ENCODE assay signal across 24 cellular contexts in the genomic region with DNA sequence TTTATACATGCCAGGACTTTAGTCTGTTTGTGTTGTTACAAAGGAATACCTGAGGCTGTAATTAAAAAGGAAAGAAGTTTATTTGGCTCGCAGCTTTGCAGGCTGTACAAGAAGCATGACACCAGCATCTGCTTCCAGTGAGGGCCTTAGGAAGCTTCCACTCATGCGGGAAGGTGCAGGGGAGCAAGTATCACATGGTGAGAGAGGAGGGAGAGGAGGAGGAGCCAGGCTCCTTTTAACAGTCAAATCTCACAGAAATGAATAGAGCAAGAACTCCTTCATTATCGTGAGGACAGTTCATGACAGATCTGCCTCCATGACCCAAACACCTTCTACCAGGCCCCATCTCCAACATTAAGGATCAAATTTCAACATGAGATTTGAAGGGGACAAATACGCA. TPM values are rescaled to one million over a fixed set of nuclear protein-coding genes. Genes with fewer than 3 reads are reported as not detected.
"Had no signal": no experiment of that assay in that cellular context is flagged by ENCODE, and none has a peak within 500 bp of the region (broad histone marks: within the 10 kb centered on the region; RNA-seq: fewer than 3 reads in every experiment).

No MANE protein-coding gene starts in this region.

- H3K27me3 Mint-ChIP-seq: IgD-negative memory B cell had no signal

- H3K4me3 Mint-ChIP-seq: IgD-negative memory B cell had no signal

- H3K27ac ChIP-seq: HL-60, KMS-11, RWPE1 had no signal

- H3K27ac Mint-ChIP-seq: IgD-negative memory B cell had no signal

- H3K4me3 ChIP-seq: K562 had no signal

- DNase-seq: Kasumi-1, MM.1S, NCI-H1092 treated with DMSO at 0.1 percent for 48 hours, NCI-H1436 treated with DMSO at 0.1 percent for 48 hours, NCI-H1694, NCI-H187 treated with DMSO at 0.1 percent for 48 hours, NCI-H2029 treated with DMSO at 0.1 percent for 48 hours, NCI-H2171 treated with DMSO at 0.1 percent for 48 hours, NCI-H345, NCI-H446 treated with DMSO at 0.1 percent for 48 hours, NCI-H510A treated with DMSO at 0.1 percent for 48 hours, NCI-H526 treated with DMSO at 0.1 percent for 48 hours, NCI-H774, SHP77 had no signal

- H3K4me2 ChIP-seq: KMS-11 had no signal

- H3K9ac ChIP-seq: KMS-11 had no signal

- ATAC-seq: K562, Panc1, SK-N-SH treated with all-trans-retinoic acid at 6 μM for 48 hours had no signal

- FAIRE-seq: HTR-8/SVneo, K562 had no signal

- H3K4me1 Mint-ChIP-seq: IgD-negative memory B cell had no signal

RNA-seq across cellular contexts. Expression of gene C5orf46, which starts 18.7 kb away (rescaled TPM):
- total RNA-seq: K562, SK-MEL-5 had no signal
- polyA plus RNA-seq: IgD-negative memory B cell, K562 had no signal

RNA-seq across cellular contexts. Expression of gene SCGB3A2, which starts 46.5 kb away (rescaled TPM):
- total RNA-seq: M059J, SK-MEL-5 had no signal
- polyA plus RNA-seq: IgD-negative memory B cell, K562 had no signal
